In the genomic region with DNA sequence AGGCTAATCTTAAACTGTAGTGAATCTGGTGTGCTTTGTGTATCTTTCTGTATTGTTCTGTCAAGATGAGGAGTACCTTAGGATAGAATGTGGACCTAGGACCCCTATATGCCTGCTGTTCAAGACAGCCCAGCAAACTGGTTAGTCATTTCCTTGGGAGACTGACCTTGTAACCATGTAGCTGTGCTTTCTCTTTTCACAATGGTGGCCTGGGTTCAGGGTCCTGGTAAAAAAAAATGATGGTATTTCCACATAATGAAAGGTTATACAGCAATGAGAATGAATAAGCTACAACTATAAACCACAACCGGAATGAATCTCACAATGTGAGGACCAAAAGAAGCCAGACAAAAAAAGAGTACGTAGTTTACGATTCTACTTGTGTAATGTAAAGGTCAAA, we compare ENCODE assay signal across 25 cellular contexts. TPM values are rescaled to one million over a fixed set of nuclear protein-coding genes. Genes with fewer than 3 reads are reported as not detected.
"Had no signal": no experiment of that assay in that cellular context is flagged by ENCODE, and none has a peak within 500 bp of the region (broad histone marks: within the 10 kb centered on the region; RNA-seq: fewer than 3 reads in every experiment).

No MANE protein-coding gene starts in this region.

- H3K27me3 Mint-ChIP-seq: activated B cell treated with CpG ODN at 0.5 μM for 24 hours; activated CD4-positive, alpha-beta T cell treated with anti-CD3 and anti-CD28 coated beads for 36 hours; activated naive CD8-positive, alpha-beta T cell treated with anti-CD3 and anti-CD28 coated beads for 36 hours had no signal

- H3K9me3 Mint-ChIP-seq: activated B cell treated with CpG ODN at 0.5 μM for 24 hours; activated naive CD8-positive, alpha-beta T cell treated with anti-CD3 and anti-CD28 coated beads for 36 hours; activated T-cell treated with anti-CD3 and anti-CD28 coated beads, Interleukin-2, amount 50 U/mL, for 4 hours; natural killer cell treated with Interleukin-12 subunit alpha and Interleukin-12 subunit beta and Interleukin-15 and Interleukin-18, amount 100 ng/mL, for 72 hours had no signal

- H3K4me3 Mint-ChIP-seq: activated B cell treated with CpG ODN at 0.5 μM for 24 hours; activated CD4-positive, alpha-beta T cell treated with anti-CD3 and anti-CD28 coated beads for 36 hours; activated naive CD8-positive, alpha-beta T cell treated with anti-CD3 and anti-CD28 coated beads for 36 hours; activated T-cell treated with anti-CD3 and anti-CD28 coated beads, Interleukin-2, amount 50 U/mL, for 4 hours; natural killer cell treated with Interleukin-12 subunit alpha and Interleukin-12 subunit beta and Interleukin-15 and Interleukin-18, amount 100 ng/mL, for 72 hours; stimulated activated memory B cell treated with anti-CD40 and anti-IgM and Interleukin-4, amounts not matched to agents 10 μg/mL and 1 μg/mL and 100 μg/mL, for 72 hours had no signal

- ATAC-seq: activated CD4-positive, alpha-beta T cell treated with anti-CD3 and anti-CD28 coated beads for 36 hours; activated T-cell treated with anti-CD3 and anti-CD28 coated beads, Interleukin-2, amount 50 U/mL, for 4 hours; gastrocnemius medialis; left cardiac atrium; natural killer cell treated with Interleukin-12 subunit alpha and Interleukin-12 subunit beta and Interleukin-15 and Interleukin-18, amount 100 ng/mL, for 72 hours; pancreas; psoas muscle; right cardiac atrium; stimulated activated memory B cell treated with anti-CD40 and anti-IgM and Interleukin-4, amounts not matched to agents 10 μg/mL and 1 μg/mL and 100 μg/mL, for 72 hours had no signal

- H3K4me3 ChIP-seq: gastrocnemius medialis, pancreas, psoas muscle, stomach, transverse colon had no signal

- H3K36me3 Mint-ChIP-seq: activated naive CD8-positive, alpha-beta T cell treated with anti-CD3 and anti-CD28 coated beads for 36 hours; natural killer cell treated with Interleukin-12 subunit alpha and Interleukin-12 subunit beta and Interleukin-15 and Interleukin-18, amount 100 ng/mL, for 72 hours; stimulated activated memory B cell treated with anti-CD40 and anti-IgM and Interleukin-4, amounts not matched to agents 10 μg/mL and 1 μg/mL and 100 μg/mL, for 72 hours had no signal

- H3K4me1 ChIP-seq: gastrocnemius medialis, psoas muscle had no signal

- H3K4me1 Mint-ChIP-seq: activated CD4-positive, alpha-beta T cell treated with anti-CD3 and anti-CD28 coated beads for 36 hours; activated naive CD8-positive, alpha-beta T cell treated with anti-CD3 and anti-CD28 coated beads for 36 hours had no signal

- DNase-seq: activated B cell treated with CpG ODN at 0.5 μM for 24 hours; activated CD4-positive, alpha-beta T cell treated with anti-CD3 and anti-CD28 coated beads for 36 hours; activated CD4-positive, alpha-beta T cell treated with anti-CD3 and anti-CD28 coated beads, Interleukin-2, amount 50 U/mL, for 4 hours; activated CD8-positive, alpha-beta memory T cell treated with anti-CD3 and anti-CD28 coated beads for 24 hours; activated CD8-positive, alpha-beta memory T cell treated with anti-CD3 and anti-CD28 coated beads, Interleukin-2, amount 50 U/mL, for 4 hours; activated naive CD4-positive, alpha-beta T cell treated with Interleukin-2 at 50 U/mL for 16 hours; activated naive CD8-positive, alpha-beta T cell treated with anti-CD3 and anti-CD28 coated beads for 36 hours; activated T-cell treated with anti-CD3 and anti-CD28 coated beads, Interleukin-2, amount 50 U/mL, for 4 hours; cerebellar nuclear complex; cortex of kidney; effector CD4-positive, alpha-beta T cell; gastrocnemius medialis; head of caudate nucleus; left cardiac atrium; pancreas; psoas muscle; right cardiac atrium; stimulated activated CD4-positive, alpha-beta T cell treated with anti-CD3 and anti-CD28 coated beads, Interleukin-2, amount 100 ng/mL, for 24 hours; stomach; T-helper 1 cell; T1000; transverse colon had no signal

- H3K27me3 ChIP-seq: gastrocnemius medialis, neutrophil, pancreas, stomach, transverse colon had no signal

- H3K9me3 ChIP-seq: gastrocnemius medialis, neutrophil, pancreas, psoas muscle, stomach, transverse colon had no signal

- H3K27ac Mint-ChIP-seq: activated B cell treated with CpG ODN at 0.5 μM for 24 hours; activated CD4-positive, alpha-beta T cell treated with anti-CD3 and anti-CD28 coated beads for 36 hours; activated naive CD8-positive, alpha-beta T cell treated with anti-CD3 and anti-CD28 coated beads for 36 hours; natural killer cell treated with Interleukin-12 subunit alpha and Interleukin-12 subunit beta and Interleukin-15 and Interleukin-18, amount 100 ng/mL, for 72 hours; stimulated activated memory B cell treated with anti-CD40 and anti-IgM and Interleukin-4, amounts not matched to agents 10 μg/mL and 1 μg/mL and 100 μg/mL, for 72 hours had no signal

- H3K36me3 ChIP-seq: gastrocnemius medialis, neutrophil, pancreas, stomach, transverse colon had no signal

RNA-seq across cellular contexts. Expression of gene F2RL1, which starts 36.4 kb away (rescaled TPM):
- total RNA-seq: natural killer cell treated with Interleukin-12 subunit alpha and Interleukin-12 subunit beta and Interleukin-15 and Interleukin-18, amount 100 ng/mL, for 72 hours had no signal
